Comparison of ENCODE assay signal across 19 cellular contexts in the genomic region with DNA sequence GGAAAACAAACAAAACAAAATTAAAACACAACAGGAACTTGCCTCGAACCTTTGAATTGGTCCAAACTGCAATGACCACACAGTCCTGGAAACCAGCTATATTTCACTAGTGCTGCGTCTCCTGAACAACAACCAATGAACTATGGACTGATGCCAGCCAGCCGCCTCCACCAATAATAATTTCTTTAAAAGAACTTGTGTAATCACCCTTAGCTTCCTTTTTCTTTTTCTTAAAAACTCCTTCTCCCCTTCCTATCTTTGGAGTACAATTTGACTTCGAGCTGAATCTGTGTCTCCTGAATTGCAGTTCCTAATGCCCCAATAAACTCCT. TPM values are rescaled to one million over a fixed set of nuclear protein-coding genes. Genes with fewer than 3 reads are reported as not detected.
DNase-seq lines count a peak whose midpoint lies in the region; ATAC-seq and TF ChIP-seq lines count a peak whose summit lies in the region.
"Had no signal": no experiment of that assay in that cellular context is flagged by ENCODE, and none has a peak within 500 bp of the region (broad histone marks: within the 10 kb centered on the region; RNA-seq: fewer than 3 reads in every experiment).

No MANE protein-coding gene starts in this region.

- peaks cover 20% of the 10 kb centered on the region; the same call in 1 of the 2 replicates for H3K36me3 ChIP-seq in OCI-LY1 (ENCODE audit: insufficient read depth, low read length)
- H3K36me3 ChIP-seq in effector memory CD4-positive, alpha-beta T cell (ENCODE audit: control insufficient read depth, insufficient read depth, low read length) = peaks cover 9% of the 10 kb centered on the region

- peaks cover 31% of the 10 kb centered on the region for H3K36me3 Mint-ChIP-seq in activated naive CD4-positive, alpha-beta T cell treated with anti-CD3 and anti-CD28 coated beads, Interleukin-2, amount 10 ng/mL, durations not matched to agents 7 days and 5 days
- H3K36me3 Mint-ChIP-seq in chondrocyte (ENCODE audit: low read depth) = peaks cover 3% of the 10 kb centered on the region

- H4K20me1 ChIP-seq in OCI-LY1 (ENCODE audit: insufficient read depth, low read length) = no peaks in the 10 kb centered on the region

- CTCF ChIA-PET in activated naive CD4-positive, alpha-beta T cell treated with anti-CD3 and anti-CD28 coated beads, Interleukin-2, amount 10 ng/mL, durations not matched to agents 7 days and 5 days (lab: Charles Lee) = interaction anchor here (1.2 to 2.6 kb wide), 2 partner anchors 43 to 68 kb away, joined by 3 to 11 read pairs; no protein-coding TSS in a partner anchor

- no peaks in the 10 kb centered on the region for H3F3A ChIP-seq in OCI-LY1 (ENCODE audit: insufficient read depth, low read length)

- H3K4me3 ChIP-seq in OCI-LY1 (ENCODE audit: low read depth, low read length, poor library complexity, severe bottlenecking) = no peak overlapping the region
- no peak overlapping the region for H3K4me3 ChIP-seq in effector memory CD4-positive, alpha-beta T cell (ENCODE audit: insufficient read depth, low read depth, low read length, poor library complexity, severe bottlenecking)

- no peaks in the 10 kb centered on the region for H3K9me3 ChIP-seq in OCI-LY1 (ENCODE audit: low read length)
- no peaks in the 10 kb centered on the region for H3K9me3 ChIP-seq in effector memory CD4-positive, alpha-beta T cell (ENCODE audit: control insufficient read depth, low read length)
- H3K9me3 ChIP-seq: SJCRH30 had no signal

- no peaks in the 10 kb centered on the region for H3K27me3 ChIP-seq in OCI-LY1 (ENCODE audit: insufficient read depth, low read length)
- H3K27me3 ChIP-seq in effector memory CD4-positive, alpha-beta T cell (replicated peaks; ENCODE audit: control insufficient read depth, insufficient read depth, low read length, poor library complexity, severe bottlenecking) = no peaks in the 10 kb centered on the region
- H3K27me3 ChIP-seq: SJCRH30 had no signal

- DNase-seq in activated naive CD4-positive, alpha-beta T cell treated with anti-CD3 and anti-CD28 coated beads, Interleukin-2, amount 10 ng/mL, durations not matched to agents 7 days and 5 days = no peak
- no peak for DNase-seq in activated naive CD4-positive, alpha-beta T cell treated with Interleukin-2 at 50 U/mL for 16 hours
- no peak for DNase-seq in chondrocyte (ENCODE audit: low spot score)
- DNase-seq in stimulated activated naive CD8-positive, alpha-beta T cell treated with anti-CD3 and anti-CD28 coated beads, Interleukin-15, amount 100 ng/mL, for 72 hours = no peak
- no peak for DNase-seq in NCI-H82 (lab: John Stamatoyannopoulos, UW)
- DNase-seq in effector memory CD4-positive, alpha-beta T cell = no peak
- DNase-seq: EL; KG1; kidney; NCI-H1694 treated with DMSO at 0.1 percent for 48 hours; NCI-H748 treated with DMSO at 0.1 percent for 48 hours; SJCRH30; stimulated activated CD4-positive, alpha-beta T cell treated with anti-CD3 and anti-CD28 coated beads, Interleukin-4, amount 100 ng/mL, for 4 hours; stimulated activated naive CD4-positive, alpha-beta T cell had no signal

- H3K9me2 ChIP-seq in OCI-LY1 (ENCODE audit: low read depth, low read length) = no peaks in the 10 kb centered on the region

- H3K27ac Mint-ChIP-seq in activated naive CD4-positive, alpha-beta T cell treated with anti-CD3 and anti-CD28 coated beads, Interleukin-2, amount 10 ng/mL, durations not matched to agents 7 days and 5 days = peak overlapping the region; percentile 72
- no peak overlapping the region for H3K27ac Mint-ChIP-seq in chondrocyte (ENCODE audit: unreplicated experiment)
- H3K27ac Mint-ChIP-seq in stimulated activated naive CD8-positive, alpha-beta T cell treated with anti-CD3 and anti-CD28 coated beads, Interleukin-15, amount 100 ng/mL, for 72 hours = peak overlapping the region; percentile 29 to 52

- no peak overlapping the region for H3K4me2 ChIP-seq in OCI-LY1 (ENCODE audit: low read length)

- H3K79me2 ChIP-seq in OCI-LY1 (ENCODE audit: insufficient read depth, low read length) = peaks cover 7% of the 10 kb centered on the region; the same call in 1 of the 2 replicates

- no peaks in the 10 kb centered on the region for H3K9me3 Mint-ChIP-seq in activated naive CD4-positive, alpha-beta T cell treated with anti-CD3 and anti-CD28 coated beads, Interleukin-2, amount 10 ng/mL, durations not matched to agents 7 days and 5 days
- H3K9me3 Mint-ChIP-seq in chondrocyte (ENCODE audit: low read depth) = no peaks in the 10 kb centered on the region
- no peaks in the 10 kb centered on the region for H3K9me3 Mint-ChIP-seq in stimulated activated naive CD8-positive, alpha-beta T cell treated with anti-CD3 and anti-CD28 coated beads, Interleukin-15, amount 100 ng/mL, for 72 hours
- H3K9me3 Mint-ChIP-seq: activated naive CD4-positive, alpha-beta T cell treated with anti-CD3 and anti-CD28 coated beads, Interleukin-2, amount 50 U/mL, for 72 hours had no signal

- H3K4me1 ChIP-seq in OCI-LY1 (ENCODE audit: insufficient read depth, low read length, severe bottlenecking) = peaks cover 6% of the 10 kb centered on the region
- H3K4me1 ChIP-seq in effector memory CD4-positive, alpha-beta T cell (ENCODE audit: control insufficient read depth, insufficient read depth, low read length, poor library complexity, severe bottlenecking) = peaks cover 12% of the 10 kb centered on the region
- H3K4me1 ChIP-seq: SJCRH30 had no signal

- peaks cover 30% of the 10 kb centered on the region for H3K4me1 Mint-ChIP-seq in activated naive CD4-positive, alpha-beta T cell treated with anti-CD3 and anti-CD28 coated beads, Interleukin-2, amount 10 ng/mL, durations not matched to agents 7 days and 5 days
- H3K4me1 Mint-ChIP-seq in chondrocyte (ENCODE audit: low read depth) = peaks cover 13% of the 10 kb centered on the region
- H3K4me1 Mint-ChIP-seq in stimulated activated naive CD8-positive, alpha-beta T cell treated with anti-CD3 and anti-CD28 coated beads, Interleukin-15, amount 100 ng/mL, for 72 hours = peaks cover 28% of the 10 kb centered on the region

- no peak overlapping the region for H3K9ac ChIP-seq in OCI-LY1 (ENCODE audit: low read length)

- peaks cover 3% of the 10 kb centered on the region for H3K27me3 Mint-ChIP-seq in activated naive CD4-positive, alpha-beta T cell treated with anti-CD3 and anti-CD28 coated beads, Interleukin-2, amount 10 ng/mL, durations not matched to agents 7 days and 5 days
- H3K27me3 Mint-ChIP-seq in chondrocyte (ENCODE audit: low read depth) = peaks cover 14% of the 10 kb centered on the region
- no peaks in the 10 kb centered on the region for H3K27me3 Mint-ChIP-seq in stimulated activated naive CD8-positive, alpha-beta T cell treated with anti-CD3 and anti-CD28 coated beads, Interleukin-15, amount 100 ng/mL, for 72 hours

- TF ChIP-seq CTCF in OCI-LY1 (IDR thresholded peaks at IDR 0.05; ENCODE audit: low read length) = no peak
- TF ChIP-seq CTCF in chondrocyte (IDR thresholded peaks at IDR 0.05) = no peak

- peak overlapping the region; percentile 68 for H3K4me3 Mint-ChIP-seq in activated naive CD4-positive, alpha-beta T cell treated with anti-CD3 and anti-CD28 coated beads, Interleukin-2, amount 10 ng/mL, durations not matched to agents 7 days and 5 days
- H3K4me3 Mint-ChIP-seq in chondrocyte (ENCODE audit: unreplicated experiment) = peak overlapping the region; percentile 48
- peak overlapping the region; percentile 72 to 77 for H3K4me3 Mint-ChIP-seq in stimulated activated naive CD8-positive, alpha-beta T cell treated with anti-CD3 and anti-CD28 coated beads, Interleukin-15, amount 100 ng/mL, for 72 hours

- peak overlapping the region; percentile 71; the same call in 1 of the 2 replicates for H2AFZ ChIP-seq in OCI-LY1 (ENCODE audit: low read length)

- no peak overlapping the region for H3K27ac ChIP-seq in OCI-LY1 (ENCODE audit: low read depth, low read length, poor library complexity, severe bottlenecking)
- no peak overlapping the region for H3K27ac ChIP-seq in effector memory CD4-positive, alpha-beta T cell (ENCODE audit: insufficient read depth, low read length, poor library complexity, severe bottlenecking)
- H3K27ac ChIP-seq: SJCRH30 had no signal

- ATAC-seq in stimulated activated naive CD8-positive, alpha-beta T cell treated with anti-CD3 and anti-CD28 coated beads, Interleukin-15, amount 100 ng/mL, for 72 hours = no peak
- ATAC-seq in HG03442 (IDR thresholded peaks at IDR 0.05; ENCODE audit: unreplicated experiment) = no peak
- ATAC-seq: activated CD4-positive, CD25-positive, alpha-beta regulatory T cell treated with anti-CD3 and anti-CD28 coated beads, Interleukin-2, amount 50 U/mL, for 24 hours; activated naive CD4-positive, alpha-beta T cell treated with anti-CD3 and anti-CD28 coated beads, Interleukin-2, amount 50 U/mL, for 72 hours; right cardiac atrium had no signal

RNA-seq across cellular contexts. Expression of a gene that starts 1.6 kb away (rescaled TPM):
- total RNA-seq in chondrocyte = 47.6 to 60.3 TPM (median 59.2 TPM) in 3 replicates

RNA-seq across cellular contexts. Expression of a gene that starts 7.7 kb away (rescaled TPM):
- total RNA-seq in chondrocyte = 60.3 to 68.4 TPM (median 62.0 TPM) in 3 replicates

RNA-seq across cellular contexts. Expression of a gene that starts 22.8 kb away (rescaled TPM):
- 0.17 to 0.26 TPM in 2 of 3 replicates, not detected in the other for total RNA-seq in chondrocyte
- total RNA-seq: SJCRH30 had no signal
